Comparison of ENCODE assay signal across 1 cellular context in the genomic region with DNA sequence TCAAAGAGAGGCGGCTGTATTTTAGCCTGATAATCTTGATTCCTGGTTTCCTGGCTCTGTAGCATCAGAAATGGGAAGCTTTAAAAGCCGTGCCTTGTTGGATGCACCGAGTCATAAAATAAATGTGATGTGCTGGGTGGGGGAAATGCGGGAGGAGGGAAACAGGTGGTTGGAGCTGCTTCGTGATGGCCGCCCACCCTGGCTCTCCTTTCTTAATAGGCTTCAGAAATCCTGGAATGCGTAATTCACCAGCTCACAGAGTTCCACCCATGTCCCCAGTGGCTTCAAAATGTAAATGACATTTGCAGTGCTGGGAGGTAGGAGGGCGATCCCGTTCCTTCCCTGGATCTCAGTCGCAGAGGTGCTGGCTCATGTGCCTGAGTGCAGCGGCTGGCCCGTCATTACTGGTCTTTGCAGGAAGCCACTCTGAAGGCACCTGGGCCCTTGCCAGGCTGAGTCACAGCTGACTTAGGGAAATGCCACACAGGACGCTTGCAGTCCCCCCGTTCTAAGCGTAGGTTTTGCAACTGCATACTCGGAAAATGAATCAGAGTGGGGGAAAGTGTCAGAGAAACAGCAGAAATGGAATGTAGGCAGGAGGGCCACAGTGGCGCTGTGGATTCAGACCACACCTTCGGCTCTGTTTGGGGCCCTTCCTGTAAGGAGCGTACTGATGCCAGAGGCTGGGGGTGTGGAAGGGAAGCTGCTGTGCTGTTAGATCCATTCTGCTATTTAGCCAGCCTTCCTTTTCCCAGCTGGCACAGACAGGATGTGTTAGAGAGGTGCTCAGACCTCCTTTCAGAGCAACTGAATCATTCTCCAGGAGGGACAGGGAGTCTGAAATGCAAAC.
TF ChIP-seq lines count a peak whose summit lies in the region.

No MANE protein-coding gene starts in this region.

TF ChIP-seq in HepG2, 621 proteins besides CTCF, POLR2A, EP300 and RAD21 (continued from another document and continues in another):
- TF ChIP-seq MEIS1 (CRISPR knock-in tag; IDR thresholded peaks at IDR 0.05; ENCODE audit: borderline replicate concordance) (no peak), ARNT2 (CRISPR knock-in tag; IDR thresholded peaks at IDR 0.05; ENCODE audit: low read depth) (peak; percentile 38; the same call in 1 of the 2 replicates), SIN3B (IDR thresholded peaks at IDR 0.05; ENCODE audit: low read length) (no peak), ZNF460 (CRISPR knock-in tag; IDR thresholded peaks at IDR 0.05; ENCODE audit: borderline replicate concordance) (no peak), ZNF225 (CRISPR knock-in tag; IDR thresholded peaks at IDR 0.05) (no peak), ZNF614 (CRISPR knock-in tag; IDR thresholded peaks at IDR 0.05; ENCODE audit: borderline replicate concordance) (peak; percentile 52; the same call in 1 of the 2 replicates), ZNF101 (CRISPR knock-in tag; IDR thresholded peaks at IDR 0.05; ENCODE audit: borderline replicate concordance, low read depth) (no peak), EZH2 (conservative IDR thresholded peaks at IDR 0.05; ENCODE audit: low read depth, low read length) (no peak), MAZ (IDR thresholded peaks at IDR 0.05; ENCODE audit: borderline replicate concordance, low read depth, low read length) (0 out of 2 replicates have a peak, but pooled peaks have one; percentile 16), MAZ (CRISPR knock-in tag; IDR thresholded peaks at IDR 0.05; ENCODE audit: low read depth) (no peak), FOXJ3 (CRISPR knock-in tag; IDR thresholded peaks at IDR 0.05; ENCODE audit: borderline replicate concordance) (peak; percentile 9; the same call in 1 of the 2 replicates), PPARG (CRISPR knock-in tag; conservative IDR thresholded peaks at IDR 0.05) (peak; percentile 62), NR1H2 (CRISPR knock-in tag; IDR thresholded peaks at IDR 0.05; ENCODE audit: borderline replicate concordance, low read depth) (no peak), AGO1 (IDR thresholded peaks at IDR 0.05; ENCODE audit: low read depth, low read length, poor library complexity, severe bottlenecking) (no peak), PAWR (CRISPR knock-in tag; IDR thresholded peaks at IDR 0.05; ENCODE audit: borderline replicate concordance) (no peak), KLF16 (CRISPR knock-in tag; IDR thresholded peaks at IDR 0.05) (peak in 1 of 2 experiments; percentile 78; a peak in 1 of 4 replicates), THRA (CRISPR knock-in tag; IDR thresholded peaks at IDR 0.05; ENCODE audit: borderline replicate concordance) (no peak), ZNF136 (CRISPR knock-in tag; IDR thresholded peaks at IDR 0.05; ENCODE audit: low read depth) (no peak), MAFK (conservative IDR thresholded peaks at IDR 0.05 in 1 of 2, IDR thresholded peaks at IDR 0.05 in 1 of 2; ENCODE audit: low read length in 2 of 2) (peak; percentile 52 to 79), SIN3A (IDR thresholded peaks at IDR 0.05; ENCODE audit: borderline replicate concordance, low read depth, low read length) (peak; percentile 60; the same call in 1 of the 2 replicates), ZNF33A (CRISPR knock-in tag; IDR thresholded peaks at IDR 0.05; ENCODE audit: borderline replicate concordance) (no peak), EHMT2 (IDR thresholded peaks at IDR 0.05; ENCODE audit: borderline replicate concordance, low read depth, low read length) (no peak), PHF5A (CRISPR knock-in tag; IDR thresholded peaks at IDR 0.05; ENCODE audit: low read depth, unreplicated experiment) (no peak), TBL1XR1 (IDR thresholded peaks at IDR 0.05; ENCODE audit: borderline replicate concordance, low read length, partially characterized antibody) (peak; percentile 30), CBX2 (IDR thresholded peaks at IDR 0.05; ENCODE audit: low read depth, low read length) (no peak), CBX2 (CRISPR knock-in tag; IDR thresholded peaks at IDR 0.05; ENCODE audit: low read depth) (no peak), IRF1 (CRISPR knock-in tag; IDR thresholded peaks at IDR 0.05; ENCODE audit: low read depth) (no peak), ETV5 (CRISPR knock-in tag; IDR thresholded peaks at IDR 0.05; ENCODE audit: borderline replicate concordance) (peak; percentile 49; the same call in 1 of the 2 replicates), REXO4 (CRISPR knock-in tag; IDR thresholded peaks at IDR 0.05; ENCODE audit: borderline replicate concordance) (no peak), SOX13 (IDR thresholded peaks at IDR 0.05) (no peak), SOX13 (CRISPR knock-in tag; conservative IDR thresholded peaks at IDR 0.05 in 1 of 2, IDR thresholded peaks at IDR 0.05 in 1 of 2) (peak in 1 of 2 experiments; percentile 65; a peak in 1 of 4 replicates), THAP8 (CRISPR knock-in tag; IDR thresholded peaks at IDR 0.05; ENCODE audit: borderline replicate concordance) (no peak), FOSL1 (CRISPR knock-in tag; IDR thresholded peaks at IDR 0.05; ENCODE audit: borderline replicate concordance) (peak; percentile 73), TBX2 (CRISPR knock-in tag; IDR thresholded peaks at IDR 0.05; ENCODE audit: borderline replicate concordance) (peak; percentile 66; the same call in 1 of the 2 replicates), ZNF350 (CRISPR knock-in tag; IDR thresholded peaks at IDR 0.05; ENCODE audit: borderline replicate concordance, low read depth) (peak; percentile 50; the same call in 1 of the 2 replicates), MXD4 (CRISPR knock-in tag; IDR thresholded peaks at IDR 0.05) (peak; percentile 27; the same call in 1 of the 2 replicates), ZNF292 (CRISPR knock-in tag; IDR thresholded peaks at IDR 0.05; ENCODE audit: borderline replicate concordance, low read depth) (peak; percentile 52; the same call in 1 of the 2 replicates), ZNF441 (CRISPR knock-in tag; IDR thresholded peaks at IDR 0.05; ENCODE audit: borderline replicate concordance) (peak; percentile 20; the same call in 1 of the 2 replicates), MED1 (CRISPR knock-in tag; IDR thresholded peaks at IDR 0.05) (peak; percentile 80), NFE2L2 (IDR thresholded peaks at IDR 0.05; ENCODE audit: low read length) (0 out of 2 replicates have a peak, but pooled peaks have one; percentile 12), ZFP36L1 (CRISPR knock-in tag; IDR thresholded peaks at IDR 0.05) (no peak), POLR2AphosphoS2 (IDR thresholded peaks at IDR 0.05; ENCODE audit: low read depth, low read length) (no peak)
- TF ChIP-seq, protein P1, sequence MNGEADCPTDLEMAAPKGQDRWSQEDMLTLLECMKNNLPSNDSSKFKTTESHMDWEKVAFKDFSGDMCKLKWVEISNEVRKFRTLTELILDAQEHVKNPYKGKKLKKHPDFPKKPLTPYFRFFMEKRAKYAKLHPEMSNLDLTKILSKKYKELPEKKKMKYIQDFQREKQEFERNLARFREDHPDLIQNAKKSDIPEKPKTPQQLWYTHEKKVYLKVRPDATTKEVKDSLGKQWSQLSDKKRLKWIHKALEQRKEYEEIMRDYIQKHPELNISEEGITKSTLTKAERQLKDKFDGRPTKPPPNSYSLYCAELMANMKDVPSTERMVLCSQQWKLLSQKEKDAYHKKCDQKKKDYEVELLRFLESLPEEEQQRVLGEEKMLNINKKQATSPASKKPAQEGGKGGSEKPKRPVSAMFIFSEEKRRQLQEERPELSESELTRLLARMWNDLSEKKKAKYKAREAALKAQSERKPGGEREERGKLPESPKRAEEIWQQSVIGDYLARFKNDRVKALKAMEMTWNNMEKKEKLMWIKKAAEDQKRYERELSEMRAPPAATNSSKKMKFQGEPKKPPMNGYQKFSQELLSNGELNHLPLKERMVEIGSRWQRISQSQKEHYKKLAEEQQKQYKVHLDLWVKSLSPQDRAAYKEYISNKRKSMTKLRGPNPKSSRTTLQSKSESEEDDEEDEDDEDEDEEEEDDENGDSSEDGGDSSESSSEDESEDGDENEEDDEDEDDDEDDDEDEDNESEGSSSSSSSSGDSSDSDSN (CRISPR knock-in tag; IDR thresholded peaks at IDR 0.05), result peak; percentile 27; the same call in 1 of the 2 replicates
- TF ChIP-seq, protein P2, sequence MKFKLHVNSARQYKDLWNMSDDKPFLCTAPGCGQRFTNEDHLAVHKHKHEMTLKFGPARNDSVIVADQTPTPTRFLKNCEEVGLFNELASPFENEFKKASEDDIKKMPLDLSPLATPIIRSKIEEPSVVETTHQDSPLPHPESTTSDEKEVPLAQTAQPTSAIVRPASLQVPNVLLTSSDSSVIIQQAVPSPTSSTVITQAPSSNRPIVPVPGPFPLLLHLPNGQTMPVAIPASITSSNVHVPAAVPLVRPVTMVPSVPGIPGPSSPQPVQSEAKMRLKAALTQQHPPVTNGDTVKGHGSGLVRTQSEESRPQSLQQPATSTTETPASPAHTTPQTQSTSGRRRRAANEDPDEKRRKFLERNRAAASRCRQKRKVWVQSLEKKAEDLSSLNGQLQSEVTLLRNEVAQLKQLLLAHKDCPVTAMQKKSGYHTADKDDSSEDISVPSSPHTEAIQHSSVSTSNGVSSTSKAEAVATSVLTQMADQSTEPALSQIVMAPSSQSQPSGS (CRISPR knock-in tag; IDR thresholded peaks at IDR 0.05), result peak; percentile 50; the same call in 1 of the 2 replicates
- TF ChIP-seq, protein P3, sequence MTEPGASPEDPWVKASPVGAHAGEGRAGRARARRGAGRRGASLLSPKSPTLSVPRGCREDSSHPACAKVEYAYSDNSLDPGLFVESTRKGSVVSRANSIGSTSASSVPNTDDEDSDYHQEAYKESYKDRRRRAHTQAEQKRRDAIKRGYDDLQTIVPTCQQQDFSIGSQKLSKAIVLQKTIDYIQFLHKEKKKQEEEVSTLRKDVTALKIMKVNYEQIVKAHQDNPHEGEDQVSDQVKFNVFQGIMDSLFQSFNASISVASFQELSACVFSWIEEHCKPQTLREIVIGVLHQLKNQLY (CRISPR knock-in tag; IDR thresholded peaks at IDR 0.05), result 0 out of 2 replicates have a peak, but pooled peaks have one; percentile 26
- TF ChIP-seq, protein P4, sequence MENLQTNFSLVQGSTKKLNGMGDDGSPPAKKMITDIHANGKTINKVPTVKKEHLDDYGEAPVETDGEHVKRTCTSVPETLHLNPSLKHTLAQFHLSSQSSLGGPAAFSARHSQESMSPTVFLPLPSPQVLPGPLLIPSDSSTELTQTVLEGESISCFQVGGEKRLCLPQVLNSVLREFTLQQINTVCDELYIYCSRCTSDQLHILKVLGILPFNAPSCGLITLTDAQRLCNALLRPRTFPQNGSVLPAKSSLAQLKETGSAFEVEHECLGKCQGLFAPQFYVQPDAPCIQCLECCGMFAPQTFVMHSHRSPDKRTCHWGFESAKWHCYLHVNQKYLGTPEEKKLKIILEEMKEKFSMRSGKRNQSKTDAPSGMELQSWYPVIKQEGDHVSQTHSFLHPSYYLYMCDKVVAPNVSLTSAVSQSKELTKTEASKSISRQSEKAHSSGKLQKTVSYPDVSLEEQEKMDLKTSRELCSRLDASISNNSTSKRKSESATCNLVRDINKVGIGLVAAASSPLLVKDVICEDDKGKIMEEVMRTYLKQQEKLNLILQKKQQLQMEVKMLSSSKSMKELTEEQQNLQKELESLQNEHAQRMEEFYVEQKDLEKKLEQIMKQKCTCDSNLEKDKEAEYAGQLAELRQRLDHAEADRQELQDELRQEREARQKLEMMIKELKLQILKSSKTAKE (CRISPR knock-in tag; IDR thresholded peaks at IDR 0.05; ENCODE audit: borderline replicate concordance), result no peak
- TF ChIP-seq, protein P5, sequence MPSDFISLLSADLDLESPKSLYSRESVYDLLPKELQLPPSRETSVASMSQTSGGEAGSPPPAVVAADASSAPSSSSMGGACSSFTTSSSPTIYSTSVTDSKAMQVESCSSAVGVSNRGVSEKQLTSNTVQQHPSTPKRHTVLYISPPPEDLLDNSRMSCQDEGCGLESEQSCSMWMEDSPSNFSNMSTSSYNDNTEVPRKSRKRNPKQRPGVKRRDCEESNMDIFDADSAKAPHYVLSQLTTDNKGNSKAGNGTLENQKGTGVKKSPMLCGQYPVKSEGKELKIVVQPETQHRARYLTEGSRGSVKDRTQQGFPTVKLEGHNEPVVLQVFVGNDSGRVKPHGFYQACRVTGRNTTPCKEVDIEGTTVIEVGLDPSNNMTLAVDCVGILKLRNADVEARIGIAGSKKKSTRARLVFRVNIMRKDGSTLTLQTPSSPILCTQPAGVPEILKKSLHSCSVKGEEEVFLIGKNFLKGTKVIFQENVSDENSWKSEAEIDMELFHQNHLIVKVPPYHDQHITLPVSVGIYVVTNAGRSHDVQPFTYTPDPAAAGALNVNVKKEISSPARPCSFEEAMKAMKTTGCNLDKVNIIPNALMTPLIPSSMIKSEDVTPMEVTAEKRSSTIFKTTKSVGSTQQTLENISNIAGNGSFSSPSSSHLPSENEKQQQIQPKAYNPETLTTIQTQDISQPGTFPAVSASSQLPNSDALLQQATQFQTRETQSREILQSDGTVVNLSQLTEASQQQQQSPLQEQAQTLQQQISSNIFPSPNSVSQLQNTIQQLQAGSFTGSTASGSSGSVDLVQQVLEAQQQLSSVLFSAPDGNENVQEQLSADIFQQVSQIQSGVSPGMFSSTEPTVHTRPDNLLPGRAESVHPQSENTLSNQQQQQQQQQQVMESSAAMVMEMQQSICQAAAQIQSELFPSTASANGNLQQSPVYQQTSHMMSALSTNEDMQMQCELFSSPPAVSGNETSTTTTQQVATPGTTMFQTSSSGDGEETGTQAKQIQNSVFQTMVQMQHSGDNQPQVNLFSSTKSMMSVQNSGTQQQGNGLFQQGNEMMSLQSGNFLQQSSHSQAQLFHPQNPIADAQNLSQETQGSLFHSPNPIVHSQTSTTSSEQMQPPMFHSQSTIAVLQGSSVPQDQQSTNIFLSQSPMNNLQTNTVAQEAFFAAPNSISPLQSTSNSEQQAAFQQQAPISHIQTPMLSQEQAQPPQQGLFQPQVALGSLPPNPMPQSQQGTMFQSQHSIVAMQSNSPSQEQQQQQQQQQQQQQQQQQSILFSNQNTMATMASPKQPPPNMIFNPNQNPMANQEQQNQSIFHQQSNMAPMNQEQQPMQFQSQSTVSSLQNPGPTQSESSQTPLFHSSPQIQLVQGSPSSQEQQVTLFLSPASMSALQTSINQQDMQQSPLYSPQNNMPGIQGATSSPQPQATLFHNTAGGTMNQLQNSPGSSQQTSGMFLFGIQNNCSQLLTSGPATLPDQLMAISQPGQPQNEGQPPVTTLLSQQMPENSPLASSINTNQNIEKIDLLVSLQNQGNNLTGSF (CRISPR knock-in tag; IDR thresholded peaks at IDR 0.05), result no peak
